ENCODE assay signal across 10 cellular contexts in genomic region chr1:67880056-67880601, GRCh38. TPM values are rescaled to one million over a fixed set of nuclear protein-coding genes. Genes with fewer than 3 reads are reported as not detected.
A peak's percentile ranks its signal among the peaks of the same experiment; 100 is the strongest.
DNase-seq lines count a peak whose midpoint lies in the region; ATAC-seq, FAIRE-seq and TF ChIP-seq lines count a peak whose summit lies in the region.
"Had no signal": no experiment of that assay in that cellular context is flagged by ENCODE, and none has a peak within 500 bp of the region (broad histone marks: within the 10 kb centered on the region; RNA-seq: fewer than 3 reads in every experiment).

No MANE protein-coding gene starts in this region.

- no peak for ATAC-seq in activated CD8-positive, alpha-beta T cell treated with anti-CD3 and anti-CD28 coated beads for 36 hours
- ATAC-seq: activated CD4-positive, CD25-positive, alpha-beta regulatory T cell treated with anti-CD3 and anti-CD28 coated beads, Interleukin-2, amount 50 U/mL, for 24 hours; stimulated activated effector memory CD8-positive, alpha-beta T cell treated with anti-CD3 and anti-CD28 coated beads, Interleukin-12 subunit alpha, Interleukin-12 subunit beta, amount 100 ng/mL, for 72 hours had no signal

- intact Hi-C loops in activated CD8-positive, alpha-beta T cell treated with anti-CD3 and anti-CD28 coated beads for 36 hours (cut with micrococcal nuclease), result no loop called here

- peaks cover 14% of the 10 kb centered on the region for H3K27me3 Mint-ChIP-seq in activated CD8-positive, alpha-beta T cell treated with anti-CD3 and anti-CD28 coated beads for 36 hours

- H3K27ac ChIP-seq in smooth muscle cell (ENCODE audit: low read depth), result peak overlapping the region; percentile 29

- CTCF ChIA-PET in activated CD8-positive, alpha-beta T cell treated with anti-CD3 and anti-CD28 coated beads for 36 hours (lab: Charles Lee), result interaction anchor here (0.7 to 1.4 kb wide), 2 partner anchors 30 to 1819 kb away, joined by 3 to 5 read pairs; no protein-coding TSS in a partner anchor

- no peak overlapping the region for H3K4me2 ChIP-seq in smooth muscle cell

- DNase-seq in NCI-H510A treated with DMSO at 0.1 percent for 48 hours (lab: John Stamatoyannopoulos, UW), result peak; percentile 66
- DNase-seq in NCI-H510A (lab: John Stamatoyannopoulos, UW), result no peak
- peak; percentile 33 to 66 for DNase-seq in NCI-H446 (lab: John Stamatoyannopoulos, UW)
- DNase-seq in cardiac fibroblast (ENCODE audit: low read depth in 2 of 2), result peak; percentile 74 to 89
- DNase-seq in smooth muscle cell (lab: John Stamatoyannopoulos, UW; ENCODE audit: unreplicated experiment), result no peak
- DNase-seq in D721Med (ENCODE audit: insufficient read length, low spot score), result no peak
- no peak for DNase-seq in stimulated activated CD4-positive, alpha-beta T cell treated with anti-CD3 and anti-CD28 coated beads, Interleukin-2, amount 100 ng/mL, for 24 hours
- DNase-seq in activated CD8-positive, alpha-beta T cell treated with anti-CD3 and anti-CD28 coated beads for 36 hours, result no peak

- POLR2A ChIA-PET in activated CD8-positive, alpha-beta T cell treated with anti-CD3 and anti-CD28 coated beads for 36 hours (lab: Charles Lee), result no interaction called here

- H3K4me3 ChIP-seq in cardiac fibroblast (replicated peaks in 1 of 2; ENCODE audit: low read depth in 2 of 2, low read length in 2 of 2) (no peak overlapping the region), smooth muscle cell (no peak overlapping the region)

- no peak overlapping the region for H3K4me3 Mint-ChIP-seq in activated CD8-positive, alpha-beta T cell treated with anti-CD3 and anti-CD28 coated beads for 36 hours
- H3K4me3 Mint-ChIP-seq: stimulated activated effector memory CD8-positive, alpha-beta T cell treated with anti-CD3 and anti-CD28 coated beads, Interleukin-12 subunit alpha, Interleukin-12 subunit beta, amount 100 ng/mL, for 72 hours had no signal

- H3K4me1 Mint-ChIP-seq in activated CD8-positive, alpha-beta T cell treated with anti-CD3 and anti-CD28 coated beads for 36 hours (ENCODE audit: low read depth), result no peaks in the 10 kb centered on the region
- H3K4me1 Mint-ChIP-seq: stimulated activated effector memory CD8-positive, alpha-beta T cell treated with anti-CD3 and anti-CD28 coated beads, Interleukin-12 subunit alpha, Interleukin-12 subunit beta, amount 100 ng/mL, for 72 hours had no signal

- H3F3A ChIP-seq in smooth muscle cell (ENCODE audit: low read depth), result peaks cover 1% of the 10 kb centered on the region

- FAIRE-seq in D721Med (lab: Jason Lieb, UNC), result no peak

- H3K36me3 Mint-ChIP-seq in activated CD8-positive, alpha-beta T cell treated with anti-CD3 and anti-CD28 coated beads for 36 hours (ENCODE audit: low read depth), result no peaks in the 10 kb centered on the region
- H3K36me3 Mint-ChIP-seq: stimulated activated effector memory CD8-positive, alpha-beta T cell treated with anti-CD3 and anti-CD28 coated beads, Interleukin-12 subunit alpha, Interleukin-12 subunit beta, amount 100 ng/mL, for 72 hours had no signal

- H3K9me3 Mint-ChIP-seq in activated CD8-positive, alpha-beta T cell treated with anti-CD3 and anti-CD28 coated beads for 36 hours, result no peaks in the 10 kb centered on the region

- no peak overlapping the region for H2AFZ ChIP-seq in smooth muscle cell (ENCODE audit: low read depth)

- no peaks in the 10 kb centered on the region for H3K27me3 ChIP-seq in smooth muscle cell (ENCODE audit: low read depth)

- H3K79me2 ChIP-seq in smooth muscle cell (ENCODE audit: low read depth), result no peaks in the 10 kb centered on the region

- H4K20me1 ChIP-seq in smooth muscle cell (ENCODE audit: low read depth), result no peaks in the 10 kb centered on the region

- H3K4me1 ChIP-seq in smooth muscle cell (ENCODE audit: low read depth), result no peaks in the 10 kb centered on the region

- H3K9ac ChIP-seq in smooth muscle cell (ENCODE audit: low read depth), result no peak overlapping the region

- TF ChIP-seq CTCF in cardiac fibroblast (IDR thresholded peaks at IDR 0.05; ENCODE audit: low read depth, low read length), result no peak
- TF ChIP-seq CTCF in smooth muscle cell (IDR thresholded peaks at IDR 0.05; ENCODE audit: borderline replicate concordance, insufficient read depth, poor library complexity, severe bottlenecking), result no peak
- TF ChIP-seq CTCF in D721Med (IDR thresholded peaks at IDR 0.05; ENCODE audit: insufficient read depth, missing control alignments), result no peak
- TF ChIP-seq CTCF in activated CD8-positive, alpha-beta T cell treated with anti-CD3 and anti-CD28 coated beads for 36 hours (IDR thresholded peaks at IDR 0.05), result no peak

- no peak overlapping the region for H3K27ac Mint-ChIP-seq in activated CD8-positive, alpha-beta T cell treated with anti-CD3 and anti-CD28 coated beads for 36 hours
- H3K27ac Mint-ChIP-seq: stimulated activated effector memory CD8-positive, alpha-beta T cell treated with anti-CD3 and anti-CD28 coated beads, Interleukin-12 subunit alpha, Interleukin-12 subunit beta, amount 100 ng/mL, for 72 hours had no signal

- no peaks in the 10 kb centered on the region for H3K9me3 ChIP-seq in smooth muscle cell (replicated peaks; ENCODE audit: low read depth)

- H3K36me3 ChIP-seq in smooth muscle cell (ENCODE audit: low read depth), result no peaks in the 10 kb centered on the region

- 14% methylated on average over 3 of the region's 3 CpGs for WGBS in smooth muscle cell (ENCODE audit: low lambda C conversion rate)

RNA-seq across cellular contexts. Expression of gene GNG12, which starts 46.9 kb away (rescaled TPM):
- 86.6 and 95.2 TPM in 2 replicates for total RNA-seq in smooth muscle cell
- 47.5 and 54.6 TPM in 2 replicates for polyA plus RNA-seq in smooth muscle cell
- total RNA-seq in activated CD8-positive, alpha-beta T cell treated with anti-CD3 and anti-CD28 coated beads for 36 hours, result not detected

Comparison
In these comparisons a context has a peak if more than half of its experiments do, and no peak if none do; other contexts are left out.
1. DNase-seq: peak in NCI-H510A treated with DMSO at 0.1 percent for 48 hours (single experiment), NCI-H446 (2 of 2) and cardiac fibroblast (2 of 2); none in NCI-H510A (single experiment), smooth muscle cell (single experiment), D721Med (single experiment), stimulated activated CD4-positive, alpha-beta T cell treated with anti-CD3 and anti-CD28 coated beads, Interleukin-2, amount 100 ng/mL, for 24 hours (0 of 2) and activated CD8-positive, alpha-beta T cell treated with anti-CD3 and anti-CD28 coated beads for 36 hours (single experiment).
2. RNA of gene GNG12, which starts 46.9 kb away (total RNA-seq): 86.6 to 95.2 TPM in smooth muscle cell; not detected in activated CD8-positive, alpha-beta T cell treated with anti-CD3 and anti-CD28 coated beads for 36 hours; every median in the first group is over 10 times any median in the second.